ENCODE assay signal across 1 cellular context in the genomic region with DNA sequence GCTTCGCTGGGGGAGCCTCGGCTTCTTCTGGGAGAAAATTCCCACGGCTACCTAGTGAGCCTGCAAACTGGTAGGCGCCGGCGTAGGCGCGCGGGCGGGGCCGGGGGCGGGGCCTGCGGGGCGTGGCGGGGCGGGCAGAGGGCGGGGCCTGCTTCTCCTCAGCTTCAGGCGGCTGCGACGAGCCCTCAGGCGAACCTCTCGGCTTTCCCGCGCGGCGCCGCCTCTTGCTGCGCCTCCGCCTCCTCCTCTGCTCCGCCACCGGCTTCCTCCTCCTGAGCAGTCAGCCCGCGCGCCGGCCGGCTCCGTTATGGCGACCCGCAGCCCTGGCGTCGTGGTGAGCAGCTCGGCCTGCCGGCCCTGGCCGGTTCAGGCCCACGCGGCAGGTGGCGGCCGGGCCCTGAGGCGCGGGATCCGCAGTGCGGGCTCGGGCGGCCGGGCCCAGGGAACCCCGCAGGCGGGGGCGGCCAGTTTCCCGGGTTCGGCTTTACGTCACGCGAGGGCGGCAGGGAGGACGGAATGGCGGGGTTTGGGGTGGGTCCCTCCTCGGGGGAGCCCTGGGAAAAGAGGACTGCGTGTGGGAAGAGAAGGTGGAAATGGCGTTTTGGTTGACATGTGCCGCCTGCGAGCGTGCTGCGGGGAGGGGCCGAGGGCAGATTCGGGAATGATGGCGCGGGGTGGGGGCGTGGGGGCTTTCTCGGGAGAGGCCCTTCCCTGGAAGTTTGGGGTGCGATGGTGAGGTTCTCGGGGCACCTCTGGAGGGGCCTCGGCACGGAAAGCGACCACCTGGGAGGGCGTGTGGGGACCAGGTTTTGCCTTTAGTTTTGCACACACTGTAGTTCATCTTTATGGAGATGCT.
TF ChIP-seq lines count a peak whose summit lies in the region.

A gene with protein sequence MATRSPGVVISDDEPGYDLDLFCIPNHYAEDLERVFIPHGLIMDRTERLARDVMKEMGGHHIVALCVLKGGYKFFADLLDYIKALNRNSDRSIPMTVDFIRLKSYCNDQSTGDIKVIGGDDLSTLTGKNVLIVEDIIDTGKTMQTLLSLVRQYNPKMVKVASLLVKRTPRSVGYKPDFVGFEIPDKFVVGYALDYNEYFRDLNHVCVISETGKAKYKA (plus strand): TSS at position 161 of the 856 bp plus-strand sequence. CDS start 147 bp downstream, at position 308.

TF ChIP-seq in HepG2, 621 proteins besides CTCF, POLR2A, EP300 and RAD21 (continued from another document):
- TF ChIP-seq YEATS4 (CRISPR knock-in tag; IDR thresholded peaks at IDR 0.05; ENCODE audit: borderline replicate concordance) (peak; percentile 50; the same call in 1 of the 2 replicates), ZNF441 (CRISPR knock-in tag; IDR thresholded peaks at IDR 0.05; ENCODE audit: borderline replicate concordance) (0 out of 2 replicates have a peak, but pooled peaks have one; percentile 31), ZNF317 (CRISPR knock-in tag; IDR thresholded peaks at IDR 0.05) (no peak), RELA (CRISPR knock-in tag; IDR thresholded peaks at IDR 0.05) (no peak), KDM4B (CRISPR knock-in tag; IDR thresholded peaks at IDR 0.05) (no peak), PHF8 (CRISPR knock-in tag; IDR thresholded peaks at IDR 0.05) (peak; percentile 44; the same call in 1 of the 2 replicates), ADNP (CRISPR knock-in tag; IDR thresholded peaks at IDR 0.05) (no peak), SAP130 (CRISPR knock-in tag; IDR thresholded peaks at IDR 0.05; ENCODE audit: low read depth) (peak; percentile 26; the same call in 1 of the 2 replicates), ZNF121 (CRISPR knock-in tag; IDR thresholded peaks at IDR 0.05) (no peak), ZNF75D (CRISPR knock-in tag; IDR thresholded peaks at IDR 0.05; ENCODE audit: borderline replicate concordance) (no peak), ZFP90 (CRISPR knock-in tag; IDR thresholded peaks at IDR 0.05; ENCODE audit: borderline replicate concordance) (0 out of 2 replicates have a peak, but pooled peaks have one; percentile 34), ZNF484 (CRISPR knock-in tag; IDR thresholded peaks at IDR 0.05; ENCODE audit: borderline replicate concordance, low read depth) (no peak), MYC (CRISPR knock-in tag; IDR thresholded peaks at IDR 0.05; ENCODE audit: borderline replicate concordance) (peak; percentile 73), BORCS8-MEF2B (CRISPR knock-in tag; IDR thresholded peaks at IDR 0.05) (0 out of 2 replicates have a peak, but pooled peaks have one; percentile 23), RBFOX2 (IDR thresholded peaks at IDR 0.05; ENCODE audit: low read depth, low read length) (peak; percentile 73), ZBTB1 (CRISPR knock-in tag; IDR thresholded peaks at IDR 0.05; ENCODE audit: borderline replicate concordance) (no peak), KLF6 (CRISPR knock-in tag; IDR thresholded peaks at IDR 0.05) (no peak), TAF1 (CRISPR knock-in tag; IDR thresholded peaks at IDR 0.05) (0 out of 2 replicates have a peak, but pooled peaks have one; percentile 21), SYNCRIP (IDR thresholded peaks at IDR 0.05; ENCODE audit: insufficient read depth, low read depth, low read length) (no peak), ATRX (CRISPR knock-in tag; IDR thresholded peaks at IDR 0.05; ENCODE audit: borderline replicate concordance) (no peak), ZFY (CRISPR knock-in tag; IDR thresholded peaks at IDR 0.05) (peak; percentile 74), AHR (CRISPR knock-in tag; IDR thresholded peaks at IDR 0.05) (no peak), GPN1 (CRISPR knock-in tag; IDR thresholded peaks at IDR 0.05; ENCODE audit: borderline replicate concordance) (no peak), DNMT3B (CRISPR knock-in tag; conservative IDR thresholded peaks at IDR 0.05) (no peak), SALL1 (CRISPR knock-in tag; IDR thresholded peaks at IDR 0.05) (peak; percentile 23; the same call in 1 of the 2 replicates), HOXA3 (CRISPR knock-in tag; IDR thresholded peaks at IDR 0.05) (peak; percentile 37), DR1 (CRISPR knock-in tag; IDR thresholded peaks at IDR 0.05) (no peak)
- TF ChIP-seq, protein P1, sequence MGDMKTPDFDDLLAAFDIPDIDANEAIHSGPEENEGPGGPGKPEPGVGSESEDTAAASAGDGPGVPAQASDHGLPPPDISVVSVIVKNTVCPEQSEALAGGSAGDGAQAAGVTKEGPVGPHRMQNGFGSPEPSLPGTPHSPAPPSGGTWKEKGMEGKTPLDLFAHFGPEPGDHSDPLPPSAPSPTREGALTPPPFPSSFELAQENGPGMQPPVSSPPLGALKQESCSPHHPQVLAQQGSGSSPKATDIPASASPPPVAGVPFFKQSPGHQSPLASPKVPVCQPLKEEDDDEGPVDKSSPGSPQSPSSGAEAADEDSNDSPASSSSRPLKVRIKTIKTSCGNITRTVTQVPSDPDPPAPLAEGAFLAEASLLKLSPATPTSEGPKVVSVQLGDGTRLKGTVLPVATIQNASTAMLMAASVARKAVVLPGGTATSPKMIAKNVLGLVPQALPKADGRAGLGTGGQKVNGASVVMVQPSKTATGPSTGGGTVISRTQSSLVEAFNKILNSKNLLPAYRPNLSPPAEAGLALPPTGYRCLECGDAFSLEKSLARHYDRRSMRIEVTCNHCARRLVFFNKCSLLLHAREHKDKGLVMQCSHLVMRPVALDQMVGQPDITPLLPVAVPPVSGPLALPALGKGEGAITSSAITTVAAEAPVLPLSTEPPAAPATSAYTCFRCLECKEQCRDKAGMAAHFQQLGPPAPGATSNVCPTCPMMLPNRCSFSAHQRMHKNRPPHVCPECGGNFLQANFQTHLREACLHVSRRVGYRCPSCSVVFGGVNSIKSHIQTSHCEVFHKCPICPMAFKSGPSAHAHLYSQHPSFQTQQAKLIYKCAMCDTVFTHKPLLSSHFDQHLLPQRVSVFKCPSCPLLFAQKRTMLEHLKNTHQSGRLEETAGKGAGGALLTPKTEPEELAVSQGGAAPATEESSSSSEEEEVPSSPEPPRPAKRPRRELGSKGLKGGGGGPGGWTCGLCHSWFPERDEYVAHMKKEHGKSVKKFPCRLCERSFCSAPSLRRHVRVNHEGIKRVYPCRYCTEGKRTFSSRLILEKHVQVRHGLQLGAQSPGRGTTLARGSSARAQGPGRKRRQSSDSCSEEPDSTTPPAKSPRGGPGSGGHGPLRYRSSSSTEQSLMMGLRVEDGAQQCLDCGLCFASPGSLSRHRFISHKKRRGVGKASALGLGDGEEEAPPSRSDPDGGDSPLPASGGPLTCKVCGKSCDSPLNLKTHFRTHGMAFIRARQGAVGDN (CRISPR knock-in tag; IDR thresholded peaks at IDR 0.05), result peak; percentile 70
- TF ChIP-seq, protein P2, sequence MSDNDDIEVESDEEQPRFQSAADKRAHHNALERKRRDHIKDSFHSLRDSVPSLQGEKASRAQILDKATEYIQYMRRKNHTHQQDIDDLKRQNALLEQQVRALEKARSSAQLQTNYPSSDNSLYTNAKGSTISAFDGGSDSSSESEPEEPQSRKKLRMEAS (IDR thresholded peaks at IDR 0.05), result peak; percentile 58; the same call in 1 of the 2 replicates
- TF ChIP-seq, protein P3, sequence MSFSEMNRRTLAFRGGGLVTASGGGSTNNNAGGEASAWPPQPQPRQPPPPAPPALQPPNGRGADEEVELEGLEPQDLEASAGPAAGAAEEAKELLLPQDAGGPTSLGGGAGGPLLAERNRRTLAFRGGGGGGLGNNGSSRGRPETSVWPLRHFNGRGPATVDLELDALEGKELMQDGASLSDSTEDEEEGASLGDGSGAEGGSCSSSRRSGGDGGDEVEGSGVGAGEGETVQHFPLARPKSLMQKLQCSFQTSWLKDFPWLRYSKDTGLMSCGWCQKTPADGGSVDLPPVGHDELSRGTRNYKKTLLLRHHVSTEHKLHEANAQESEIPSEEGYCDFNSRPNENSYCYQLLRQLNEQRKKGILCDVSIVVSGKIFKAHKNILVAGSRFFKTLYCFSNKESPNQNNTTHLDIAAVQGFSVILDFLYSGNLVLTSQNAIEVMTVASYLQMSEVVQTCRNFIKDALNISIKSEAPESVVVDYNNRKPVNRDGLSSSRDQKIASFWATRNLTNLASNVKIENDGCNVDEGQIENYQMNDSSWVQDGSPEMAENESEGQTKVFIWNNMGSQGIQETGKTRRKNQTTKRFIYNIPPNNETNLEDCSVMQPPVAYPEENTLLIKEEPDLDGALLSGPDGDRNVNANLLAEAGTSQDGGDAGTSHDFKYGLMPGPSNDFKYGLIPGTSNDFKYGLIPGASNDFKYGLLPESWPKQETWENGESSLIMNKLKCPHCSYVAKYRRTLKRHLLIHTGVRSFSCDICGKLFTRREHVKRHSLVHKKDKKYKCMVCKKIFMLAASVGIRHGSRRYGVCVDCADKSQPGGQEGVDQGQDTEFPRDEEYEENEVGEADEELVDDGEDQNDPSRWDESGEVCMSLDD (CRISPR knock-in tag; IDR thresholded peaks at IDR 0.05; ENCODE audit: borderline replicate concordance), result 0 out of 2 replicates have a peak, but pooled peaks have one; percentile 20
- TF ChIP-seq, protein P4, sequence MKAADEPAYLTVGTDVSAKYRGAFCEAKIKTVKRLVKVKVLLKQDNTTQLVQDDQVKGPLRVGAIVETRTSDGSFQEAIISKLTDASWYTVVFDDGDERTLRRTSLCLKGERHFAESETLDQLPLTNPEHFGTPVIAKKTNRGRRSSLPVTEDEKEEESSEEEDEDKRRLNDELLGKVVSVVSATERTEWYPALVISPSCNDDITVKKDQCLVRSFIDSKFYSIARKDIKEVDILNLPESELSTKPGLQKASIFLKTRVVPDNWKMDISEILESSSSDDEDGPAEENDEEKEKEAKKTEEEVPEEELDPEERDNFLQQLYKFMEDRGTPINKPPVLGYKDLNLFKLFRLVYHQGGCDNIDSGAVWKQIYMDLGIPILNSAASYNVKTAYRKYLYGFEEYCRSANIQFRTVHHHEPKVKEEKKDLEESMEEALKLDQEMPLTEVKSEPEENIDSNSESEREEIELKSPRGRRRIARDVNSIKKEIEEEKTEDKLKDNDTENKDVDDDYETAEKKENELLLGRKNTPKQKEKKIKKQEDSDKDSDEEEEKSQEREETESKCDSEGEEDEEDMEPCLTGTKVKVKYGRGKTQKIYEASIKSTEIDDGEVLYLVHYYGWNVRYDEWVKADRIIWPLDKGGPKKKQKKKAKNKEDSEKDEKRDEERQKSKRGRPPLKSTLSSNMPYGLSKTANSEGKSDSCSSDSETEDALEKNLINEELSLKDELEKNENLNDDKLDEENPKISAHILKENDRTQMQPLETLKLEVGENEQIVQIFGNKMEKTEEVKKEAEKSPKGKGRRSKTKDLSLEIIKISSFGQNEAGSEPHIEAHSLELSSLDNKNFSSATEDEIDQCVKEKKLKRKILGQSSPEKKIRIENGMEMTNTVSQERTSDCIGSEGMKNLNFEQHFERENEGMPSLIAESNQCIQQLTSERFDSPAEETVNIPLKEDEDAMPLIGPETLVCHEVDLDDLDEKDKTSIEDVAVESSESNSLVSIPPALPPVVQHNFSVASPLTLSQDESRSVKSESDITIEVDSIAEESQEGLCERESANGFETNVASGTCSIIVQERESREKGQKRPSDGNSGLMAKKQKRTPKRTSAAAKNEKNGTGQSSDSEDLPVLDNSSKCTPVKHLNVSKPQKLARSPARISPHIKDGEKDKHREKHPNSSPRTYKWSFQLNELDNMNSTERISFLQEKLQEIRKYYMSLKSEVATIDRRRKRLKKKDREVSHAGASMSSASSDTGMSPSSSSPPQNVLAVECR (CRISPR knock-in tag; IDR thresholded peaks at IDR 0.05; ENCODE audit: borderline replicate concordance), result peak; percentile 45; the same call in 1 of the 2 replicates
- TF ChIP-seq, protein P5, sequence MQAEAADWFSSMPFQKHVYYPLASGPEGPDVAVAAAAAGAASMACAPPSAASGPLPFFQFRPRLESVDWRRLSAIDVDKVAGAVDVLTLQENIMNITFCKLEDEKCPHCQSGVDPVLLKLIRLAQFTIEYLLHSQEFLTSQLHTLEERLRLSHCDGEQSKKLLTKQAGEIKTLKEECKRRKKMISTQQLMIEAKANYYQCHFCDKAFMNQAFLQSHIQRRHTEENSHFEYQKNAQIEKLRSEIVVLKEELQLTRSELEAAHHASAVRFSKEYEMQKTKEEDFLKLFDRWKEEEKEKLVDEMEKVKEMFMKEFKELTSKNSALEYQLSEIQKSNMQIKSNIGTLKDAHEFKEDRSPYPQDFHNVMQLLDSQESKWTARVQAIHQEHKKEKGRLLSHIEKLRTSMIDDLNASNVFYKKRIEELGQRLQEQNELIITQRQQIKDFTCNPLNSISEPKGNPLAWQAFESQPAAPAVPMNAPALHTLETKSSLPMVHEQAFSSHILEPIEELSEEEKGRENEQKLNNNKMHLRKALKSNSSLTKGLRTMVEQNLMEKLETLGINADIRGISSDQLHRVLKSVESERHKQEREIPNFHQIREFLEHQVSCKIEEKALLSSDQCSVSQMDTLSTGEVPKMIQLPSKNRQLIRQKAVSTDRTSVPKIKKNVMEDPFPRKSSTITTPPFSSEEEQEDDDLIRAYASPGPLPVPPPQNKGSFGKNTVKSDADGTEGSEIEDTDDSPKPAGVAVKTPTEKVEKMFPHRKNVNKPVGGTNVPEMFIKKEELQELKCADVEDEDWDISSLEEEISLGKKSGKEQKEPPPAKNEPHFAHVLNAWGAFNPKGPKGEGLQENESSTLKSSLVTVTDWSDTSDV (CRISPR knock-in tag; IDR thresholded peaks at IDR 0.05), result no peak
- TF ChIP-seq, protein P6, sequence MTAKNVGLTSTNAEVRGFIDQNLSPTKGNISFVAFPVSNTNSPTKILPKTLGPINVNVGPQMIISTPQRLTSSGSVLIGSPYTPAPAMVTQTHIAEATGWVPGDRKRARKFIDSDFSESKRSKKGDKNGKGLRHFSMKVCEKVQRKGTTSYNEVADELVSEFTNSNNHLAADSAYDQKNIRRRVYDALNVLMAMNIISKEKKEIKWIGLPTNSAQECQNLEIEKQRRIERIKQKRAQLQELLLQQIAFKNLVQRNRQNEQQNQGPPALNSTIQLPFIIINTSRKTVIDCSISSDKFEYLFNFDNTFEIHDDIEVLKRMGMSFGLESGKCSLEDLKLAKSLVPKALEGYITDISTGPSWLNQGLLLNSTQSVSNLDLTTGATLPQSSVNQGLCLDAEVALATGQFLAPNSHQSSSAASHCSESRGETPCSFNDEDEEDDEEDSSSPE (CRISPR knock-in tag; IDR thresholded peaks at IDR 0.05), result 0 out of 2 replicates have a peak, but pooled peaks have one; percentile 47
TF ChIP-seq in HepG2: peak in this region for 29.
